In the genomic region with DNA sequence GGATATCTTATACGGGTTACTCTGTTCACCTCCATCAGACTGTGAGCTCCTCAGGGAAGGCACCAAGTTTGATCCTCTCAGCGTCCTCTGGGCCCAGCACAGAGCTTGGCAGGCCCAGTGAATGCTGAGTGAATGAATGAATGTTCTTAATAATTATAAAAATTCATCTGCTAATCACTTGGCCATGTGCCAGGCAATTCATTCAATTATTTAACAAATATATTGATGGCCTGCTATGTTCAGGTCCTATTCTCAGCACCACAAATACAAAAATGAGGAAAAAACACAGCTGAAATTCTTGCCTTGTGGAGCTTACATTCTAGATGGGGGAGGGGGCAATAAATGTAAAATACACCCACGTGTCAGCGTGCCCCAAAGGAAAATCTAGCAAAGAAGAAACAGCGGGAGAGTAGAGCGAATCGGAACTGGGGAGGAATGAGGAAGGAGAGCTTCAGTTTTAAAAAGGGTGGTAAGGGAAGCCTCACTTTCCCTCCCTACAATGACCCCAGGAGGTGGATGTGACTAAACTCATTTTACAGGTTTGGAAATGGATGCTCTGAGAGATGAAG, we compare ENCODE assay signal across 2 cellular contexts.
TF ChIP-seq lines count a peak whose summit lies in the region.

No MANE protein-coding gene starts in this region.

TF ChIP-seq in SK-N-SH, 30 proteins besides CTCF, POLR2A, EP300 and RAD21 (continued from another document):
- TF ChIP-seq NFIC (IDR thresholded peaks at IDR 0.05; ENCODE audit: borderline replicate concordance) (peak; percentile 24; the same call in 1 of the 2 replicates), TEAD4 (IDR thresholded peaks at IDR 0.05; ENCODE audit: borderline replicate concordance, insufficient read depth) (no peak)

TF ChIP-seq in SK-N-SH treated with all-trans-retinoic acid at 6 μM for 48 hours, 23 proteins besides CTCF, POLR2A, EP300 and RAD21 (continued from another document):
- TF ChIP-seq PPARA (CRISPR knock-in tag; IDR thresholded peaks at IDR 0.05; ENCODE audit: borderline replicate concordance) (no peak), ZFP3 (CRISPR knock-in tag; IDR thresholded peaks at IDR 0.05) (no peak), BACH2 (CRISPR knock-in tag; IDR thresholded peaks at IDR 0.05; ENCODE audit: borderline replicate concordance) (no peak), SNAI2 (CRISPR knock-in tag; IDR thresholded peaks at IDR 0.05) (no peak), ZC3H10 (CRISPR knock-in tag; IDR thresholded peaks at IDR 0.05) (no peak), ZNF565 (CRISPR knock-in tag; conservative IDR thresholded peaks at IDR 0.05; ENCODE audit: low read depth) (no peak), ZNF8 (CRISPR knock-in tag; IDR thresholded peaks at IDR 0.05) (no peak), OSR1 (CRISPR knock-in tag; IDR thresholded peaks at IDR 0.05) (no peak)
- TF ChIP-seq, protein P1, sequence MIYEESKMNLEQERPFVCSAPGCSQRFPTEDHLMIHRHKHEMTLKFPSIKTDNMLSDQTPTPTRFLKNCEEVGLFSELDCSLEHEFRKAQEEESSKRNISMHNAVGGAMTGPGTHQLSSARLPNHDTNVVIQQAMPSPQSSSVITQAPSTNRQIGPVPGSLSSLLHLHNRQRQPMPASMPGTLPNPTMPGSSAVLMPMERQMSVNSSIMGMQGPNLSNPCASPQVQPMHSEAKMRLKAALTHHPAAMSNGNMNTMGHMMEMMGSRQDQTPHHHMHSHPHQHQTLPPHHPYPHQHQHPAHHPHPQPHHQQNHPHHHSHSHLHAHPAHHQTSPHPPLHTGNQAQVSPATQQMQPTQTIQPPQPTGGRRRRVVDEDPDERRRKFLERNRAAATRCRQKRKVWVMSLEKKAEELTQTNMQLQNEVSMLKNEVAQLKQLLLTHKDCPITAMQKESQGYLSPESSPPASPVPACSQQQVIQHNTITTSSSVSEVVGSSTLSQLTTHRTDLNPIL (CRISPR knock-in tag; IDR thresholded peaks at IDR 0.05; ENCODE audit: low read depth): no peak
- TF ChIP-seq, protein P2, sequence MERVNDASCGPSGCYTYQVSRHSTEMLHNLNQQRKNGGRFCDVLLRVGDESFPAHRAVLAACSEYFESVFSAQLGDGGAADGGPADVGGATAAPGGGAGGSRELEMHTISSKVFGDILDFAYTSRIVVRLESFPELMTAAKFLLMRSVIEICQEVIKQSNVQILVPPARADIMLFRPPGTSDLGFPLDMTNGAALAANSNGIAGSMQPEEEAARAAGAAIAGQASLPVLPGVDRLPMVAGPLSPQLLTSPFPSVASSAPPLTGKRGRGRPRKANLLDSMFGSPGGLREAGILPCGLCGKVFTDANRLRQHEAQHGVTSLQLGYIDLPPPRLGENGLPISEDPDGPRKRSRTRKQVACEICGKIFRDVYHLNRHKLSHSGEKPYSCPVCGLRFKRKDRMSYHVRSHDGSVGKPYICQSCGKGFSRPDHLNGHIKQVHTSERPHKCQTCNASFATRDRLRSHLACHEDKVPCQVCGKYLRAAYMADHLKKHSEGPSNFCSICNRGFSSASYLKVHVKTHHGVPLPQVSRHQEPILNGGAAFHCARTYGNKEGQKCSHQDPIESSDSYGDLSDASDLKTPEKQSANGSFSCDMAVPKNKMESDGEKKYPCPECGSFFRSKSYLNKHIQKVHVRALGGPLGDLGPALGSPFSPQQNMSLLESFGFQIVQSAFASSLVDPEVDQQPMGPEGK (CRISPR knock-in tag; IDR thresholded peaks at IDR 0.05; ENCODE audit: borderline replicate concordance): no peak
- TF ChIP-seq, protein P3, sequence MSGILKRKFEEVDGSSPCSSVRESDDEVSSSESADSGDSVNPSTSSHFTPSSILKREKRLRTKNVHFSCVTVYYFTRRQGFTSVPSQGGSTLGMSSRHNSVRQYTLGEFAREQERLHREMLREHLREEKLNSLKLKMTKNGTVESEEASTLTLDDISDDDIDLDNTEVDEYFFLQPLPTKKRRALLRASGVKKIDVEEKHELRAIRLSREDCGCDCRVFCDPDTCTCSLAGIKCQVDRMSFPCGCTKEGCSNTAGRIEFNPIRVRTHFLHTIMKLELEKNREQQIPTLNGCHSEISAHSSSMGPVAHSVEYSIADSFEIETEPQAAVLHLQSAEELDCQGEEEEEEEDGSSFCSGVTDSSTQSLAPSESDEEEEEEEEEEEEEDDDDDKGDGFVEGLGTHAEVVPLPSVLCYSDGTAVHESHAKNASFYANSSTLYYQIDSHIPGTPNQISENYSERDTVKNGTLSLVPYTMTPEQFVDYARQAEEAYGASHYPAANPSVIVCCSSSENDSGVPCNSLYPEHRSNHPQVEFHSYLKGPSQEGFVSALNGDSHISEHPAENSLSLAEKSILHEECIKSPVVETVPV (CRISPR knock-in tag; IDR thresholded peaks at IDR 0.05): no peak
